In the genomic region with DNA sequence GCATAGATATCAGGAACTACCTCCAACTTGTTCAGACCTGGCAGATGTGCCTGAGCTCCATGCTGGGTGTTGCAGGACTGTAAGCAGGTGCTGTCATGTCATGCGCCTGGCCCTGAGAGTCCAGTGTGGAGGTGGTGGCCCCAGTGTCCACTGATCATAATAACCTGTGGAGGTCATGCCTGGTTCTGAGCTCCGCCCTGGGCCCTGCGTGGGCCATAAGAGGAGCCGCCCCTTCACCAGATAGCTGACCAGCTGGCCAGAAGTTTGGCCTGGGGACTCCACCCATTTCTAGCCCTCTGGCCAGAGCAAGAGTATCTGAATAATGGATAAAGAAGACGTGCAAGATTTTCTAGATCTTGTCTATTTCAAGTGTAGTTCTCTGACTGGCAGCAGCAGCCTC, we compare ENCODE assay signal across 20 cellular contexts.
DNase-seq lines count a peak whose midpoint lies in the region; ATAC-seq, FAIRE-seq and TF ChIP-seq lines count a peak whose summit lies in the region.
"Had no signal": no experiment of that assay in that cellular context is flagged by ENCODE, and none has a peak within 500 bp of the region (broad histone marks: within the 10 kb centered on the region; RNA-seq: fewer than 3 reads in every experiment).

No MANE protein-coding gene starts in this region.

- no peak for TF ChIP-seq CTCF in K562 (IDR thresholded peaks at IDR 0.05 in 2 of 3, conservative IDR thresholded peaks at IDR 0.05 in 1 of 3; ENCODE audit: insufficient read depth in 2 of 3, low read depth in 1 of 3, low read length in 3 of 3)
- TF ChIP-seq CTCF in kidney (IDR thresholded peaks at IDR 0.05; ENCODE audit: borderline replicate concordance, extremely low read depth, insufficient read depth), result no peak
- TF ChIP-seq CTCF in thoracic aorta (IDR thresholded peaks at IDR 0.05), result no peak
- TF ChIP-seq CTCF in esophagus muscularis mucosa (IDR thresholded peaks at IDR 0.05), result no peak
- TF ChIP-seq CTCF in WERI-Rb-1 (IDR thresholded peaks at IDR 0.05; ENCODE audit: low read depth, low read length), result no peak

- H3K9me3 ChIP-seq in K562 (replicated peaks; ENCODE audit: control insufficient read depth, insufficient read depth, low read depth, low read length) (no peaks in the 10 kb centered on the region), kidney (ENCODE audit: control insufficient read depth in 1 of 2, low read length in 2 of 2) (no peaks in the 10 kb centered on the region), thoracic aorta (no peaks in the 10 kb centered on the region), esophagus muscularis mucosa (no peaks in the 10 kb centered on the region), WERI-Rb-1 (ENCODE audit: severe bottlenecking) (no peaks in the 10 kb centered on the region)
- H3K9me3 ChIP-seq: A549, BLaER1 had no signal

- CTCF ChIA-PET in K562 (lab: Yijun Ruan, JAX; ENCODE audit: low intra/inter-chr PET ratio), result no interaction called here

- FAIRE-seq in K562 (lab: Jason Lieb, UNC) (no peak), kidney (lab: Jason Lieb, UNC) (no peak), frontal cortex (lab: Jason Lieb, UNC) (no peak)
- FAIRE-seq: A549, GM12892, GM18507 had no signal

- H3K79me2 ChIP-seq in K562 (ENCODE audit: control insufficient read depth, insufficient read depth, low read length), result no peaks in the 10 kb centered on the region

- in situ Hi-C loops in K562 (cut with MboI), result no loop called here

- H3K9ac ChIP-seq in K562 (ENCODE audit: insufficient read depth in 1 of 2, low read depth in 2 of 2, low read length in 2 of 2), result no peak overlapping the region
- H3K9ac ChIP-seq in kidney (ENCODE audit: low read length in 2 of 2), result no peak overlapping the region
- H3K9ac ChIP-seq: BLaER1 had no signal

- H3K27ac ChIP-seq in K562 (ENCODE audit: extremely low read depth, low read depth, low read length) (no peak overlapping the region), kidney (ENCODE audit: low read depth in 2 of 2, low read length in 2 of 2) (no peak overlapping the region), thoracic aorta (peak overlapping the region; percentile 89 to 95), esophagus muscularis mucosa (replicated peaks in 1 of 4) (peak overlapping the region in 1 of 4 donors; percentile 1), WERI-Rb-1 (no peak overlapping the region)
- H3K27ac ChIP-seq: 22Rv1, A549, BLaER1 had no signal

- TF ChIP-seq POLR2A in K562 (conservative IDR thresholded peaks at IDR 0.05), result no peak
- TF ChIP-seq POLR2A in esophagus muscularis mucosa (IDR thresholded peaks at IDR 0.05; ENCODE audit: low read depth), result no peak

- TF ChIP-seq EP300 in K562 (IDR thresholded peaks at IDR 0.05; ENCODE audit: low read length) (no peak), esophagus muscularis mucosa (IDR thresholded peaks at IDR 0.05) (no peak)

- H3K36me3 ChIP-seq in K562 (ENCODE audit: control insufficient read depth, insufficient read depth, low read length) (no peaks in the 10 kb centered on the region), kidney (ENCODE audit: control insufficient read depth in 1 of 2, insufficient read depth in 2 of 2, low read length in 2 of 2) (no peaks in the 10 kb centered on the region), thoracic aorta (no peaks in the 10 kb centered on the region), esophagus muscularis mucosa (no peaks in the 10 kb centered on the region), WERI-Rb-1 (no peaks in the 10 kb centered on the region)

- H3K4me3 ChIP-seq in K562, result no peak overlapping the region
- no peak overlapping the region for H3K4me3 ChIP-seq in kidney (ENCODE audit: low read length in 2 of 2)
- no peak overlapping the region for H3K4me3 ChIP-seq in thoracic aorta
- H3K4me3 ChIP-seq in esophagus muscularis mucosa, result no peak overlapping the region
- H3K4me3 ChIP-seq in WERI-Rb-1 (ENCODE audit: low read depth, low read length), result no peak overlapping the region
- H3K4me3 ChIP-seq: A549, BLaER1, GM23338 had no signal

- TF ChIP-seq RAD21 in K562 (CRISPR knock-in tag; conservative IDR thresholded peaks at IDR 0.05 in 1 of 2, IDR thresholded peaks at IDR 0.05 in 1 of 2), result no peak

- H2AFZ ChIP-seq in K562 (ENCODE audit: low read depth, low read length), result no peak overlapping the region
- H2AFZ ChIP-seq: GM23338 had no signal

- POLR2A ChIA-PET in K562 (lab: Yijun Ruan, JAX), result interaction anchor here (1.3 kb wide), 1 partner anchor 10 kb away, joined by 4 read pairs; no protein-coding TSS in a partner anchor

- DNase-seq in Right ventricle myocardium superior (peak; percentile 40), left cardiac atrium (no peak), K562 (ENCODE audit: extremely low read depth in 1 of 4, low spot score in 3 of 4) (peak in 2 of 4 experiments; percentile 13 to 17), kidney (peak; percentile 37), thoracic aorta (ENCODE audit: low spot score) (no peak), esophagus muscularis mucosa (ENCODE audit: extremely low spot score) (no peak), WERI-Rb-1 (no peak), frontal cortex (ENCODE audit: low spot score in 2 of 2) (no peak)
- DNase-seq: AML-193; CD4-positive, alpha-beta memory T cell; DMS153; DMS79; GDM1; H9 had no signal

- H3K4me1 ChIP-seq in K562 (replicated peaks in 1 of 2; ENCODE audit: control insufficient read depth in 2 of 2, insufficient read depth in 2 of 2, low read length in 2 of 2) (peaks cover 0 to 14% of the 10 kb centered on the region in 2 experiments; a peak in 2 of 5 replicates), kidney (ENCODE audit: control insufficient read depth in 1 of 2, insufficient read depth in 1 of 2, low read depth in 1 of 2, low read length in 2 of 2) (peaks cover 0 to 6% of the 10 kb centered on the region in 2 donors), thoracic aorta (ENCODE audit: control insufficient read depth in 1 of 2, low read depth in 2 of 2) (peaks cover 31 to 75% of the 10 kb centered on the region in 2 donors), esophagus muscularis mucosa (peaks cover 57 to 80% (median 75%) of the 10 kb centered on the region in 4 donors)
- H3K4me1 ChIP-seq: A549 had no signal

- WGBS in K562 (ENCODE audit: insufficient coverage, low coverage, missing lambda C conversion rate), result 54% methylated on average over 5 of the region's 5 CpGs
- 97% methylated on average over 4 of the region's 5 CpGs for WGBS in esophagus muscularis mucosa

- intact Hi-C loops in Right ventricle myocardium superior (cut with DNase I) (no loop called here), left cardiac atrium (cut with DNase I) (no loop called here), K562 (cut with micrococcal nuclease) (no loop called here), kidney (cut with DNase I) (no loop called here), esophagus muscularis mucosa (cut with DNase I) (no loop called here)

- H3K4me2 ChIP-seq in K562 (ENCODE audit: insufficient read depth, low read length), result no peak overlapping the region
- H3K4me2 ChIP-seq: A549, BLaER1, GM23338 had no signal

- no TSS peak for BruUV-seq in K562 (replicated peaks; lab: Mats Ljungman, UMichigan)

- H3K27me3 ChIP-seq in K562 (ENCODE audit: control insufficient read depth in 2 of 2, insufficient read depth in 2 of 2, low read length in 2 of 2) (no peaks in the 10 kb centered on the region), thoracic aorta (replicated peaks; ENCODE audit: insufficient read depth) (no peaks in the 10 kb centered on the region), esophagus muscularis mucosa (no peaks in the 10 kb centered on the region), WERI-Rb-1 (ENCODE audit: insufficient read depth, low read depth, severe bottlenecking) (no peaks in the 10 kb centered on the region)
- H3K27me3 ChIP-seq: BLaER1 had no signal

- no peak for ATAC-seq in Right ventricle myocardium superior (ENCODE audit: poor library complexity)
- no peak for ATAC-seq in left cardiac atrium
- no peak for ATAC-seq in K562
- ATAC-seq in thoracic aorta (ENCODE audit: insufficient number of reproducible peaks, low FRiP score, low read depth), result no peak
- ATAC-seq: A549, GM23338 had no signal

- peaks cover 32% of the 10 kb centered on the region for H4K20me1 ChIP-seq in K562 (replicated peaks; ENCODE audit: control insufficient read depth, insufficient read depth, low read length)

- H3K9me1 ChIP-seq in K562 (ENCODE audit: control insufficient read depth, insufficient read depth, low read length), result no peaks in the 10 kb centered on the region

TF ChIP-seq in K562, 482 proteins besides CTCF, POLR2A, EP300 and RAD21:
- no peak for TF ChIP-seq MYC (IDR thresholded peaks at IDR 0.05; ENCODE audit: low read depth, low read length)
- no peak for TF ChIP-seq MYC (CRISPR knock-in tag; IDR thresholded peaks at IDR 0.05; ENCODE audit: borderline replicate concordance, low read depth)
- TF ChIP-seq, protein P1, sequence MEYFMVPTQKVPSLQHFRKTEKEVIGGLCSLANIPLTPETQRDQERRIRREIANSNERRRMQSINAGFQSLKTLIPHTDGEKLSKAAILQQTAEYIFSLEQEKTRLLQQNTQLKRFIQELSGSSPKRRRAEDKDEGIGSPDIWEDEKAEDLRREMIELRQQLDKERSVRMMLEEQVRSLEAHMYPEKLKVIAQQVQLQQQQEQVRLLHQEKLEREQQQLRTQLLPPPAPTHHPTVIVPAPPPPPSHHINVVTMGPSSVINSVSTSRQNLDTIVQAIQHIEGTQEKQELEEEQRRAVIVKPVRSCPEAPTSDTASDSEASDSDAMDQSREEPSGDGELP (CRISPR knock-in tag; IDR thresholded peaks at IDR 0.05; ENCODE audit: borderline replicate concordance), result 0 out of 2 replicates have a peak, but pooled peaks have one; percentile 17

Comparison
In these comparisons a context has a peak if more than half of its experiments do, and no peak if none do; other contexts are left out.
1. DNase-seq: peak in Right ventricle myocardium superior (single experiment) and kidney (single experiment); none in left cardiac atrium (single experiment), thoracic aorta (single experiment), esophagus muscularis mucosa (single experiment), WERI-Rb-1 (single experiment) and frontal cortex (0 of 2).
2. H3K27ac ChIP-seq: peak in thoracic aorta (2 of 2); none in K562 (single experiment), kidney (0 of 2) and WERI-Rb-1 (single experiment).